25 cellular contexts compared by ENCODE assay signal in genomic region chrX:150167482-150168324, GRCh38.
"Had no signal": no experiment of that assay in that cellular context is flagged by ENCODE, and none has a peak within 500 bp of the region (broad histone marks: within the 10 kb centered on the region; RNA-seq: fewer than 3 reads in every experiment).

No MANE protein-coding gene starts in this region.

- H3K36me3 Mint-ChIP-seq: activated CD4-positive, alpha-beta memory T cell treated with anti-CD3 and anti-CD28 coated beads for 36 hours; activated naive CD4-positive, alpha-beta T cell treated with anti-CD3 and anti-CD28 coated beads, Interleukin-2, amount 50 U/mL, for 72 hours; WTC11 had no signal

- H3K4me1 ChIP-seq: ascending aorta, body of pancreas had no signal

- H3K9me3 Mint-ChIP-seq: activated CD4-positive, alpha-beta memory T cell treated with anti-CD3 and anti-CD28 coated beads for 36 hours; activated CD4-positive, alpha-beta T cell treated with anti-CD3 and anti-CD28 coated beads, Interleukin-2, amount 10 ng/mL, durations not matched to agents 7 days and 5 days; activated naive CD4-positive, alpha-beta T cell treated with anti-CD3 and anti-CD28 coated beads, Interleukin-2, amount 50 U/mL, for 72 hours; activated naive CD8-positive, alpha-beta T cell treated with anti-CD3 and anti-CD28 coated beads, Interleukin-2, amount 50 U/mL, for 24 hours; activated T-cell treated with anti-CD3 and anti-CD28 coated beads, Interleukin-2, amount 50 U/mL, for 4 hours; T-helper 1 cell treated with Interleukin-12 subunit alpha and Interleukin-12 subunit beta and Interleukin-4 antibody, amounts not matched to agents 30 μg/mL and 1 μg/mL, for 36 hours; WTC11 had no signal

- H3K4me3 ChIP-seq: ascending aorta, body of pancreas had no signal

- H3K27me3 ChIP-seq: ascending aorta, body of pancreas had no signal

- H3K27me3 Mint-ChIP-seq: activated CD4-positive, alpha-beta memory T cell treated with anti-CD3 and anti-CD28 coated beads for 36 hours; activated CD4-positive, alpha-beta T cell treated with anti-CD3 and anti-CD28 coated beads, Interleukin-2, amount 10 ng/mL, durations not matched to agents 7 days and 5 days had no signal

- H3K4me1 Mint-ChIP-seq: activated CD4-positive, alpha-beta T cell treated with anti-CD3 and anti-CD28 coated beads, Interleukin-2, amount 10 ng/mL, durations not matched to agents 7 days and 5 days; activated naive CD8-positive, alpha-beta T cell treated with anti-CD3 and anti-CD28 coated beads, Interleukin-2, amount 50 U/mL, for 24 hours; WTC11 had no signal

- H3K9me3 ChIP-seq: ascending aorta, body of pancreas had no signal

- DNase-seq: activated CD4-positive, alpha-beta memory T cell treated with anti-CD3 and anti-CD28 coated beads for 36 hours; activated CD4-positive, alpha-beta T cell treated with anti-CD3 and anti-CD28 coated beads, Interleukin-2, amount 10 ng/mL, durations not matched to agents 7 days and 5 days; activated CD4-positive, CD25-positive, alpha-beta regulatory T cell treated with anti-CD3 and anti-CD28 coated beads, Interleukin-2, amount 50 U/mL, for 72 hours; activated CD8-positive, alpha-beta memory T cell treated with anti-CD3 and anti-CD28 coated beads for 24 hours; activated effector memory CD4-positive, alpha-beta T cell treated with anti-CD3 and anti-CD28 coated beads, Interleukin-2, amount 50 U/mL, for 16 hours; activated naive CD4-positive, alpha-beta T cell treated with Interleukin-2 at 50 U/mL for 16 hours; activated naive CD8-positive, alpha-beta T cell treated with anti-CD3 and anti-CD28 coated beads, Interleukin-2, amount 50 U/mL, for 24 hours; activated T-cell treated with anti-CD3 and anti-CD28 coated beads, Interleukin-2, amount 50 U/mL, for 4 hours; amniotic stem cell; body of pancreas; central memory CD4-positive, alpha-beta T cell; NCI-H1092; NCI-H1417; NCI-H1930; NCI-H2171; NCI-H2227 treated with DMSO at 0.1 percent for 48 hours; NCI-H526; NCI-H82; NK-92 treated with Interleukin-12 subunit alpha and Interleukin-12 subunit beta, amount 100 ng/mL, for 24 hours; SHP77 treated with DMSO at 0.1 percent for 48 hours had no signal

- H3K4me3 Mint-ChIP-seq: activated CD4-positive, alpha-beta memory T cell treated with anti-CD3 and anti-CD28 coated beads for 36 hours; activated CD4-positive, alpha-beta T cell treated with anti-CD3 and anti-CD28 coated beads, Interleukin-2, amount 10 ng/mL, durations not matched to agents 7 days and 5 days; activated naive CD8-positive, alpha-beta T cell treated with anti-CD3 and anti-CD28 coated beads, Interleukin-2, amount 50 U/mL, for 24 hours; activated T-cell treated with anti-CD3 and anti-CD28 coated beads, Interleukin-2, amount 50 U/mL, for 4 hours; T-helper 1 cell treated with Interleukin-12 subunit alpha and Interleukin-12 subunit beta and Interleukin-4 antibody, amounts not matched to agents 30 μg/mL and 1 μg/mL, for 36 hours; WTC11 had no signal

- H3K27ac ChIP-seq: ascending aorta, body of pancreas, KMS-11 had no signal

- H3K36me3 ChIP-seq: ascending aorta had no signal

- ATAC-seq: activated naive CD4-positive, alpha-beta T cell treated with anti-CD3 and anti-CD28 coated beads, Interleukin-2, amount 50 U/mL, for 72 hours; activated naive CD8-positive, alpha-beta T cell treated with anti-CD3 and anti-CD28 coated beads, Interleukin-2, amount 50 U/mL, for 24 hours; activated T-cell treated with anti-CD3 and anti-CD28 coated beads, Interleukin-2, amount 50 U/mL, for 4 hours; body of pancreas; WTC11 had no signal

- H3K27ac Mint-ChIP-seq: activated CD4-positive, alpha-beta memory T cell treated with anti-CD3 and anti-CD28 coated beads for 36 hours; activated CD4-positive, alpha-beta T cell treated with anti-CD3 and anti-CD28 coated beads, Interleukin-2, amount 10 ng/mL, durations not matched to agents 7 days and 5 days; activated naive CD4-positive, alpha-beta T cell treated with anti-CD3 and anti-CD28 coated beads, Interleukin-2, amount 50 U/mL, for 72 hours; activated naive CD8-positive, alpha-beta T cell treated with anti-CD3 and anti-CD28 coated beads, Interleukin-2, amount 50 U/mL, for 24 hours; T-helper 1 cell treated with Interleukin-12 subunit alpha and Interleukin-12 subunit beta and Interleukin-4 antibody, amounts not matched to agents 30 μg/mL and 1 μg/mL, for 36 hours; WTC11 had no signal
